Comparison of ENCODE assay signal across 16 cellular contexts in the genomic region with DNA sequence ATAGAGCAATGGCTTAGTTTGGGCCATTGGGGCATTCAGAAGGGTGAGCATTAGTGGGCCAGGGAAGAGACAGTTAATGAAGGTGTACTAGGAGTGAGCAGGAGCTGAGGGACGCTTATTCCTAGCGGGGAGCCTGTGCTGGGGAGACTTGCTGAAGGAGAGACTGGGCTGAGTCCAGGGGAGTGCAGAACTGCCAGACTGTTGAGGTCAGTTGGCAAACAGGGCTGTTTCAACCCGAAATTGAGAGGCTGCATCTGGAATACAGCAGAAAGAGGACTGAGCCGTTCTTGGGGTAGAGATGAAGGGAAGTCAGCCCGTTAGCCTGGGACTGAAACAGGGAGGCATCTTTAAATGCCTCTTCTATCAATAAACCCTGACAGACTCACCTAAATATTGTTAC. TPM values are rescaled to one million over a fixed set of nuclear protein-coding genes. Genes with fewer than 3 reads are reported as not detected.
DNase-seq lines count a peak whose midpoint lies in the region; ATAC-seq, FAIRE-seq and TF ChIP-seq lines count a peak whose summit lies in the region.
"Had no signal": no experiment of that assay in that cellular context is flagged by ENCODE, and none has a peak within 500 bp of the region (broad histone marks: within the 10 kb centered on the region; RNA-seq: fewer than 3 reads in every experiment).

No MANE protein-coding gene starts in this region.

- H3K27ac Mint-ChIP-seq in GM23338 (peak overlapping the region; percentile 95), progenitor cell of endocrine pancreas (no peak overlapping the region), HFFc6 (no peak overlapping the region)
- H3K27ac Mint-ChIP-seq: T-helper 1 cell treated with Interleukin-12 subunit alpha and Interleukin-12 subunit beta and Interleukin-4 antibody, amounts not matched to agents 30 μg/mL and 1 μg/mL, for 36 hours had no signal

- H3K27ac ChIP-seq in GM23338 (ENCODE audit: low read depth): peak overlapping the region; percentile 92
- peak overlapping the region; percentile 56; the same call in 1 of the 2 replicates for H3K27ac ChIP-seq in H1 (ENCODE audit: low read depth, low read length)
- H3K27ac ChIP-seq in iPS-20b (ENCODE audit: low read length): peak overlapping the region; percentile 88
- peak overlapping the region in 2 of 4 donors; percentile 51 to 54 for H3K27ac ChIP-seq in sigmoid colon

- H3K27me3 ChIP-seq in GM23338 (ENCODE audit: insufficient read depth) (no peaks in the 10 kb centered on the region), H1 (replicated peaks in 1 of 4; ENCODE audit: control insufficient read depth in 3 of 4, extremely low read depth in 1 of 4, insufficient read depth in 3 of 4, low read length in 3 of 4) (no peaks in the 10 kb centered on the region), iPS-20b (ENCODE audit: insufficient read depth, low read length) (no peaks in the 10 kb centered on the region), sigmoid colon (no peaks in the 10 kb centered on the region)

- peak overlapping the region; percentile 40; the same call in 1 of the 2 replicates for H2BK15ac ChIP-seq in H1 (ENCODE audit: low read length)

- TF ChIP-seq POLR2A in H1 (IDR thresholded peaks at IDR 0.05; ENCODE audit: control extremely low read depth in 1 of 2, low read depth in 2 of 2, low read length in 2 of 2) (no peak), sigmoid colon (IDR thresholded peaks at IDR 0.05) (no peak)

- no peaks in the 10 kb centered on the region for H3K36me3 ChIP-seq in GM23338 (ENCODE audit: insufficient read depth)
- H3K36me3 ChIP-seq in H1 (ENCODE audit: control insufficient read depth in 2 of 4, insufficient read depth in 4 of 4, low read length in 3 of 4): no peaks in the 10 kb centered on the region
- no peaks in the 10 kb centered on the region for H3K36me3 ChIP-seq in iPS-20b (ENCODE audit: insufficient read depth, low read depth, low read length)
- H3K36me3 ChIP-seq in sigmoid colon: no peaks in the 10 kb centered on the region

- H3K56ac ChIP-seq in H1 (replicated peaks; ENCODE audit: insufficient read length, low read depth, low read length): no peak overlapping the region

- peak overlapping the region; percentile 45 for H4K5ac ChIP-seq in H1 (ENCODE audit: insufficient read length, low read depth, low read length)

- H3K4me1 Mint-ChIP-seq in GM23338 (peaks cover 60% of the 10 kb centered on the region), progenitor cell of endocrine pancreas (ENCODE audit: low read depth) (peaks cover 18% of the 10 kb centered on the region), HFFc6 (ENCODE audit: low read depth) (no peaks in the 10 kb centered on the region)

- H3K23me2 ChIP-seq in H1 (ENCODE audit: low read depth, low read length): no peaks in the 10 kb centered on the region; the same call in 1 of the 2 replicates

- H3K9ac ChIP-seq in H1 (replicated peaks in 1 of 4; ENCODE audit: extremely low read depth in 1 of 4, low read depth in 3 of 4, low read length in 3 of 4) (no peak overlapping the region; a peak in 2 of 7 replicates), iPS-20b (ENCODE audit: low read depth, low read length) (peak overlapping the region; percentile 79; the same call in 1 of the 2 replicates)

- peak overlapping the region; percentile 93 for H2AK5ac ChIP-seq in H1 (ENCODE audit: low read depth, low read length)

- H3K9me3 ChIP-seq in H1 (ENCODE audit: insufficient read depth in 2 of 2, low read depth in 1 of 2, low read length in 1 of 2): no peaks in the 10 kb centered on the region
- no peaks in the 10 kb centered on the region for H3K9me3 ChIP-seq in iPS-20b (ENCODE audit: insufficient read depth, low read depth, low read length)
- no peaks in the 10 kb centered on the region for H3K9me3 ChIP-seq in sigmoid colon

- H3K36me3 Mint-ChIP-seq in GM23338 (ENCODE audit: low read depth): no peaks in the 10 kb centered on the region
- no peaks in the 10 kb centered on the region for H3K36me3 Mint-ChIP-seq in progenitor cell of endocrine pancreas (ENCODE audit: insufficient read depth)
- H3K36me3 Mint-ChIP-seq in HFFc6 (ENCODE audit: low read depth): peaks cover 5% of the 10 kb centered on the region; the same call in 1 of the 2 replicates

- H3K4ac ChIP-seq in H1 (replicated peaks; ENCODE audit: insufficient read length, low read depth, low read length): peak overlapping the region; percentile 5

- peaks cover 14% of the 10 kb centered on the region for H3F3A ChIP-seq in GM23338 (replicated peaks; ENCODE audit: low read depth)

- DNase-seq in GM23338 (ENCODE audit: low spot score) (no peak), H1 (ENCODE audit: low read depth in 1 of 2, low spot score in 2 of 2) (no peak), sigmoid colon (peak; percentile 77), progenitor cell of endocrine pancreas (ENCODE audit: low spot score, unreplicated experiment) (no peak), NCI-H774 (lab: John Stamatoyannopoulos, UW) (no peak), HTR-8/SVneo (ENCODE audit: insufficient read length, low spot score) (no peak), HFFc6 (no peak)
- DNase-seq: activated CD4-positive, alpha-beta T cell treated with anti-CD3 and anti-CD28 coated beads for 1 hour; kidney; RPMI8226 had no signal

- H2AFZ ChIP-seq in GM23338: no peak overlapping the region
- no peak overlapping the region for H2AFZ ChIP-seq in H1 (ENCODE audit: low read length)

- 69% methylated on average over 5 of the region's 5 CpGs; no CpG with 5 or more reads in 1 of the 2 experiments for WGBS in H1 (ENCODE audit: extremely low coverage in 1 of 2, insufficient coverage in 1 of 2, insufficient read length in 1 of 2, insufficient replicate concordance in 2 of 2, low coverage in 1 of 2, low lambda C conversion rate in 2 of 2, missing lambda C conversion rate in 1 of 2), 2 experiments
- WGBS in sigmoid colon, 2 donors: 75 to 79% methylated on average over 5 of the region's 5 CpGs

- peaks cover 66% of the 10 kb centered on the region for H3K4me1 ChIP-seq in GM23338 (ENCODE audit: insufficient read depth)
- peaks cover 13 to 28% (median 24%) of the 10 kb centered on the region in 4 experiments for H3K4me1 ChIP-seq in H1 (replicated peaks in 1 of 4; ENCODE audit: control insufficient read depth in 3 of 4, insufficient read depth in 4 of 4, low read length in 3 of 4)
- H3K4me1 ChIP-seq in iPS-20b (ENCODE audit: insufficient read depth, low read length): peaks cover 26% of the 10 kb centered on the region
- peaks cover 0 to 18% (median 17%) of the 10 kb centered on the region in 4 donors for H3K4me1 ChIP-seq in sigmoid colon

- peak overlapping the region; percentile 84 for H2BK120ac ChIP-seq in H1 (replicated peaks; ENCODE audit: low read depth, low read length)

- FAIRE-seq in H1 (lab: Jason Lieb, UNC) (no peak), HTR-8/SVneo (lab: Jason Lieb, UNC) (no peak)
- FAIRE-seq: D721Med, HepG2, kidney had no signal

- peak overlapping the region; percentile 17; the same call in 1 of the 2 replicates for H3K4me2 ChIP-seq in GM23338
- H3K4me2 ChIP-seq in H1 (ENCODE audit: insufficient read depth in 1 of 2, low read depth in 2 of 2, low read length in 2 of 2): peak overlapping the region; percentile 62 to 63

- no peak; the same call in 1 of the 3 replicates for ATAC-seq in GM23338
- ATAC-seq: HepG2 had no signal

- no peak for TF ChIP-seq RAD21 in H1 (IDR thresholded peaks at IDR 0.05 in 1 of 2, conservative IDR thresholded peaks at IDR 0.05 in 1 of 2; ENCODE audit: low read depth in 2 of 2, low read length in 2 of 2)

- TF ChIP-seq EP300 in H1 (IDR thresholded peaks at IDR 0.05; ENCODE audit: borderline replicate concordance in 1 of 2, low read depth in 2 of 2, low read length in 2 of 2) (no peak), sigmoid colon (IDR thresholded peaks at IDR 0.05) (no peak)

- H3K23ac ChIP-seq in H1 (ENCODE audit: insufficient read length): no peak overlapping the region

- H3K79me2 ChIP-seq in GM23338 (replicated peaks; ENCODE audit: insufficient read depth): peaks cover 51% of the 10 kb centered on the region
- peaks cover 7 to 33% of the 10 kb centered on the region in 2 experiments; a peak in 3 of 4 replicates for H3K79me2 ChIP-seq in H1 (ENCODE audit: control insufficient read depth in 1 of 2, insufficient read depth in 2 of 2, low read length in 2 of 2)

- peak overlapping the region; percentile 35; the same call in 1 of the 2 replicates for H4K8ac ChIP-seq in H1 (ENCODE audit: extremely low read depth, insufficient read depth, low read length)

- H3K27me3 Mint-ChIP-seq in GM23338 (ENCODE audit: insufficient read depth, low read depth, poor library complexity) (peaks cover 9% of the 10 kb centered on the region), progenitor cell of endocrine pancreas (no peaks in the 10 kb centered on the region), HFFc6 (ENCODE audit: insufficient read depth) (peaks cover 1% of the 10 kb centered on the region; the same call in 1 of the 2 replicates)
- H3K27me3 Mint-ChIP-seq: activated naive CD4-positive, alpha-beta T cell treated with anti-CD3 and anti-CD28 coated beads, Interleukin-2, amount 50 U/mL, for 24 hours; central memory CD8-positive, alpha-beta T cell had no signal

- H3K9me2 ChIP-seq in GM23338 (ENCODE audit: insufficient read depth): no peaks in the 10 kb centered on the region

- peak overlapping the region; percentile 95; the same call in 1 of the 2 replicates for H3K18ac ChIP-seq in H1 (ENCODE audit: extremely low read depth, low read length)

- H2BK12ac ChIP-seq in H1 (ENCODE audit: low read depth, low read length): peak overlapping the region; percentile 45; the same call in 1 of the 2 replicates

- H3K9me3 Mint-ChIP-seq in GM23338: no peaks in the 10 kb centered on the region; the same call in 2 of the 3 replicates
- H3K9me3 Mint-ChIP-seq in progenitor cell of endocrine pancreas (ENCODE audit: low read depth): no peaks in the 10 kb centered on the region
- H3K9me3 Mint-ChIP-seq in HFFc6: peaks cover 22% of the 10 kb centered on the region
- H3K9me3 Mint-ChIP-seq: activated naive CD4-positive, alpha-beta T cell treated with anti-CD3 and anti-CD28 coated beads, Interleukin-2, amount 50 U/mL, for 24 hours; central memory CD8-positive, alpha-beta T cell; T-helper 1 cell treated with Interleukin-12 subunit alpha and Interleukin-12 subunit beta and Interleukin-4 antibody, amounts not matched to agents 30 μg/mL and 1 μg/mL, for 36 hours had no signal

- intact Hi-C loops in sigmoid colon (cut with DNase I): no loop called here

- H2BK5ac ChIP-seq in H1 (ENCODE audit: low read depth, low read length): peak overlapping the region; percentile 93; the same call in 1 of the 2 replicates

- H4K20me1 ChIP-seq in GM23338 (replicated peaks; ENCODE audit: insufficient read depth) (no peaks in the 10 kb centered on the region), H1 (replicated peaks in 1 of 2; ENCODE audit: control insufficient read depth in 1 of 2, insufficient read depth in 2 of 2, low read length in 2 of 2) (peaks cover 0 to 2% of the 10 kb centered on the region in 2 experiments)

- peak overlapping the region; percentile 96 for H2BK20ac ChIP-seq in H1 (ENCODE audit: low read length)

- POLR2A ChIA-PET in H1 (lab: Charles Lee; ENCODE audit: partially characterized antibody): interaction anchor here (0.6 to 2.0 kb wide), 2 partner anchors 32 to 75 kb away, joined by 3 to 5 read pairs; no protein-coding TSS in a partner anchor

- peak overlapping the region; percentile 38 for H4K91ac ChIP-seq in H1 (replicated peaks; ENCODE audit: insufficient read length, low read length)

- no peak for TF ChIP-seq CTCF in GM23338 (conservative IDR thresholded peaks at IDR 0.05; ENCODE audit: low read depth in 2 of 2)
- no peak for TF ChIP-seq CTCF in H1 (IDR thresholded peaks at IDR 0.05; ENCODE audit: control extremely low read depth in 1 of 3, insufficient read depth in 1 of 3, low read depth in 1 of 3, low read length in 3 of 3)
- no peak for TF ChIP-seq CTCF in sigmoid colon (IDR thresholded peaks at IDR 0.05)
- TF ChIP-seq CTCF in progenitor cell of endocrine pancreas (IDR thresholded peaks at IDR 0.05; ENCODE audit: unreplicated experiment): no peak
- TF ChIP-seq CTCF in HFFc6 (IDR thresholded peaks at IDR 0.05): no peak

- H3K4me3 ChIP-seq in GM23338: peak overlapping the region; percentile 4; the same call in 1 of the 2 replicates
- H3K4me3 ChIP-seq in H1 (ENCODE audit: extremely low read depth in 1 of 4, insufficient read depth in 2 of 4, low read depth in 3 of 4, low read length in 4 of 4): 0 out of 8 replicates have a peak overlapping the region, but pooled peaks of 1 of the 4 experiments have one; percentile 18
- H3K4me3 ChIP-seq in iPS-20b (ENCODE audit: low read length): no peak overlapping the region; the same call in 1 of the 2 replicates
- peak overlapping the region in 1 of 4 donors; percentile 21 for H3K4me3 ChIP-seq in sigmoid colon

- peaks cover 9% of the 10 kb centered on the region; the same call in 1 of the 2 replicates for H3K79me1 ChIP-seq in H1 (ENCODE audit: low read depth, low read length)

- CTCF ChIA-PET in H1 (lab: Charles Lee; ENCODE audit: partially characterized antibody): no interaction called here

- H3K4me3 Mint-ChIP-seq in GM23338 (peak overlapping the region; percentile 3; the same call in 2 of the 3 replicates), progenitor cell of endocrine pancreas (ENCODE audit: low read depth) (no peak overlapping the region), HFFc6 (no peak overlapping the region)
- H3K4me3 Mint-ChIP-seq: activated naive CD4-positive, alpha-beta T cell treated with anti-CD3 and anti-CD28 coated beads, Interleukin-2, amount 50 U/mL, for 24 hours; central memory CD8-positive, alpha-beta T cell; T-helper 1 cell treated with Interleukin-12 subunit alpha and Interleukin-12 subunit beta and Interleukin-4 antibody, amounts not matched to agents 30 μg/mL and 1 μg/mL, for 36 hours had no signal

- H3K14ac ChIP-seq in H1 (ENCODE audit: insufficient read length): no peak overlapping the region

RNA-seq across cellular contexts. Expression of a gene that starts 33.2 kb away (rescaled TPM):
- 26.3 and 27.0 TPM in 2 replicates for total RNA-seq in GM23338 (2014; rRNA removed; shearing (Covaris generic))
- polyA plus RNA-seq in GM23338 (2016; fragmentation: Nextera tagmentation; extraction: Ambion mirVana) (31.1 and 33.2 TPM in 2 replicates), H1 (2011; rRNA removed) (6.7 and 11.0 TPM in 2 replicates), sigmoid colon (10 to 100 TPM; 22.7 to 51.4 (median 40.8) TPM)
- total RNA-seq in H1 (2021; fragmentation: NEBNext Ultra II Directional; extraction: Animal tissue kit (Norgen Biotek cat#: 25700)): 42.2 and 44.1 TPM in 2 replicates
- 14.2 TPM for polyA plus RNA-seq in H1 (2011; cell fraction: cytosol; rRNA removed)
- 10.1 TPM for polyA plus RNA-seq in H1 (2011; cell fraction: nucleus; rRNA removed)
- 18.1 to 22.4 TPM (median 20.9 TPM) in 4 replicates for polyA plus RNA-seq in H1 (2012, experiment 1 of 2)
- 1.7 TPM for polyA plus RNA-seq in H1 (2012, experiment 2 of 2)
- 17.1 TPM for polyA plus RNA-seq in H1 (2013, experiment 1 of 2)
- 15.5 TPM for polyA plus RNA-seq in H1 (2013, experiment 2 of 2)
- polyA minus RNA-seq in H1 (2011; rRNA and poly(A)+ RNA removed): 54.7 and 71.0 TPM in 2 replicates
- polyA minus RNA-seq in H1 (2011; cell fraction: cytosol; rRNA and poly(A)+ RNA removed): 16.1 TPM
- 31.7 TPM for polyA minus RNA-seq in H1 (2011; cell fraction: nucleus; rRNA and poly(A)+ RNA removed)
- total RNA-seq in sigmoid colon (1 to 10 TPM; 1.6 to 9.7 (median 3.2) TPM), progenitor cell of endocrine pancreas (44.3 and 44.7 TPM in 2 replicates)
- under 1 TPM in 5 of 6 experiments, not detected in 1; 0.06 to 0.66 (median 0.09) TPM for total RNA-seq in HFFc6 (2021; fragmentation: NEBNext Ultra II Directional; extraction: Animal tissue kit (Norgen Biotek cat#: 25700))
